ENCODE assay signal across 33 cellular contexts in genomic region chr17:14138649-14139048, GRCh38.
"Had no signal": no experiment of that assay in that cellular context is flagged by ENCODE, and none has a peak within 500 bp of the region (broad histone marks: within the 10 kb centered on the region; RNA-seq: fewer than 3 reads in every experiment).

No MANE protein-coding gene starts in this region.

- FAIRE-seq: astrocyte, bronchial epithelial cell had no signal

- H3K27me3 ChIP-seq: brain microvascular endothelial cell, dorsolateral prefrontal cortex, esophagus muscularis mucosa, foreskin keratinocyte, gastrocnemius medialis, heart left ventricle had no signal

- H3K4me3 Mint-ChIP-seq: activated CD4-positive, alpha-beta memory T cell treated with anti-CD3 and anti-CD28 coated beads, Interleukin-2, amount 10 ng/mL, durations not matched to agents 7 days and 5 days; activated CD4-positive, alpha-beta T cell treated with anti-CD3 and anti-CD28 coated beads, Interleukin-2, amount 10 ng/mL, durations not matched to agents 7 days and 5 days; activated naive CD4-positive, alpha-beta T cell treated with anti-CD3 and anti-CD28 coated beads, Interleukin-2, amount 10 ng/mL, durations not matched to agents 7 days and 5 days; activated naive CD8-positive, alpha-beta T cell; activated T-cell treated with anti-CD3 and anti-CD28 coated beads, Interleukin-2, amount 50 U/mL, for 4 hours; activated T-helper 1 cell treated with anti-CD3 and anti-CD28 coated beads, Interleukin-12 subunit alpha, Interleukin-12 subunit beta, Interleukin-2, Interleukin-4 antibody, amounts not matched to agents 30 ng/mL and 10 ng/mL and 1 ng/mL, durations not matched to agents 14 hours and 24 hours and 36 hours; central memory CD8-positive, alpha-beta T cell; dendritic cell treated with granulocyte-macrophage colony-stimulating factor and Interleukin-4, amounts not matched to agents 40 ng/mL and 50 ng/mL, for 4 days; T-helper 17 cell; T-helper 2 cell treated with Interferon-gamma antibody and Interleukin-4, amounts not matched to agents 5 μg/mL and 100 μg/mL, for 36 hours had no signal

- H3K4me1 ChIP-seq: foreskin keratinocyte had no signal

- H3K36me3 ChIP-seq: brain microvascular endothelial cell, esophagus muscularis mucosa, gastrocnemius medialis, heart left ventricle had no signal

- H3K9me3 ChIP-seq: esophagus muscularis mucosa, gastrocnemius medialis, heart left ventricle had no signal

- H3K4me3 ChIP-seq: coronary artery, dorsolateral prefrontal cortex, esophagus muscularis mucosa, gastrocnemius medialis, heart left ventricle had no signal

- H3K9me3 Mint-ChIP-seq: activated CD4-positive, alpha-beta memory T cell treated with anti-CD3 and anti-CD28 coated beads, Interleukin-2, amount 10 ng/mL, durations not matched to agents 7 days and 5 days; activated CD4-positive, alpha-beta T cell treated with anti-CD3 and anti-CD28 coated beads, Interleukin-2, amount 10 ng/mL, durations not matched to agents 7 days and 5 days; activated naive CD4-positive, alpha-beta T cell treated with anti-CD3 and anti-CD28 coated beads, Interleukin-2, amount 10 ng/mL, durations not matched to agents 7 days and 5 days; activated T-cell treated with anti-CD3 and anti-CD28 coated beads, Interleukin-2, amount 50 U/mL, for 4 hours; activated T-helper 1 cell treated with anti-CD3 and anti-CD28 coated beads, Interleukin-12 subunit alpha, Interleukin-12 subunit beta, Interleukin-2, Interleukin-4 antibody, amounts not matched to agents 30 ng/mL and 10 ng/mL and 1 ng/mL, durations not matched to agents 14 hours and 24 hours and 36 hours; activated T-helper 2 cell treated with anti-CD3 and anti-CD28 coated beads, Interferon-gamma antibody, Interleukin-2, Interleukin-4, amounts not matched to agents 10 μg/mL and 5 μg/mL and 100 μg/mL, durations not matched to agents 14 hours and 24 hours and 36 hours; central memory CD8-positive, alpha-beta T cell; dendritic cell treated with granulocyte-macrophage colony-stimulating factor and Interleukin-4, amounts not matched to agents 40 ng/mL and 50 ng/mL, for 4 days; T-helper 2 cell treated with Interferon-gamma antibody and Interleukin-4, amounts not matched to agents 5 μg/mL and 100 μg/mL, for 36 hours had no signal

- DNase-seq: activated CD4-positive, alpha-beta memory T cell treated with anti-CD3 and anti-CD28 coated beads, Interleukin-2, amount 10 ng/mL, durations not matched to agents 7 days and 5 days; activated CD4-positive, alpha-beta T cell treated with anti-CD3 and anti-CD28 coated beads for 1 hour; activated CD4-positive, alpha-beta T cell treated with anti-CD3 and anti-CD28 coated beads for 4 hours; activated CD4-positive, alpha-beta T cell treated with anti-CD3 and anti-CD28 coated beads, Interleukin-2, amount 10 ng/mL, durations not matched to agents 7 days and 5 days; activated CD4-positive, alpha-beta T cell treated with anti-CD3 and anti-CD28 coated beads, Interleukin-2, amount 50 U/mL, for 4 hours; activated CD8-positive, alpha-beta memory T cell treated with anti-CD3 and anti-CD28 coated beads, Interleukin-2, amount 50 U/mL, for 48 hours; activated effector memory CD4-positive, alpha-beta T cell treated with anti-CD3 and anti-CD28 coated beads, Interleukin-2, amount 50 U/mL, for 16 hours; activated naive CD4-positive, alpha-beta T cell treated with anti-CD3 and anti-CD28 coated beads, Interleukin-2, amount 10 ng/mL, durations not matched to agents 7 days and 5 days; activated T-cell treated with anti-CD3 and anti-CD28 coated beads for 4 hours; activated T-cell treated with anti-CD3 and anti-CD28 coated beads, Interleukin-2, amount 50 U/mL, for 4 hours; amniotic stem cell; anterior cingulate cortex; brain microvascular endothelial cell; dorsolateral prefrontal cortex; effector memory CD4-positive, alpha-beta T cell; erythroblast; foreskin keratinocyte; gastrocnemius medialis; glutamatergic neuron; heart left ventricle; T-helper 1 cell; T-helper 17 cell; T1000 had no signal

- H3K27ac Mint-ChIP-seq: activated CD4-positive, alpha-beta memory T cell treated with anti-CD3 and anti-CD28 coated beads, Interleukin-2, amount 10 ng/mL, durations not matched to agents 7 days and 5 days; activated CD4-positive, alpha-beta T cell treated with anti-CD3 and anti-CD28 coated beads, Interleukin-2, amount 10 ng/mL, durations not matched to agents 7 days and 5 days; activated naive CD4-positive, alpha-beta T cell treated with anti-CD3 and anti-CD28 coated beads, Interleukin-2, amount 10 ng/mL, durations not matched to agents 7 days and 5 days; activated naive CD8-positive, alpha-beta T cell; activated T-helper 1 cell treated with anti-CD3 and anti-CD28 coated beads, Interleukin-12 subunit alpha, Interleukin-12 subunit beta, Interleukin-2, Interleukin-4 antibody, amounts not matched to agents 30 ng/mL and 10 ng/mL and 1 ng/mL, durations not matched to agents 14 hours and 24 hours and 36 hours; activated T-helper 2 cell treated with anti-CD3 and anti-CD28 coated beads, Interferon-gamma antibody, Interleukin-2, Interleukin-4, amounts not matched to agents 10 μg/mL and 5 μg/mL and 100 μg/mL, durations not matched to agents 14 hours and 24 hours and 36 hours; dendritic cell treated with granulocyte-macrophage colony-stimulating factor and Interleukin-4, amounts not matched to agents 40 ng/mL and 50 ng/mL, for 4 days; T-helper 17 cell; T-helper 2 cell treated with Interferon-gamma antibody and Interleukin-4, amounts not matched to agents 5 μg/mL and 100 μg/mL, for 36 hours had no signal

- H3K36me3 Mint-ChIP-seq: activated naive CD8-positive, alpha-beta T cell had no signal

- H3K27ac ChIP-seq: brain microvascular endothelial cell, coronary artery, dorsolateral prefrontal cortex, esophagus muscularis mucosa, foreskin keratinocyte, gastrocnemius medialis, heart left ventricle had no signal

- ATAC-seq: activated T-cell treated with anti-CD3 and anti-CD28 coated beads, Interleukin-2, amount 50 U/mL, for 4 hours; foreskin keratinocyte; gastrocnemius medialis; heart left ventricle; T-helper 17 cell had no signal

- H3K27me3 Mint-ChIP-seq: activated CD4-positive, alpha-beta memory T cell treated with anti-CD3 and anti-CD28 coated beads, Interleukin-2, amount 10 ng/mL, durations not matched to agents 7 days and 5 days; activated CD4-positive, alpha-beta T cell treated with anti-CD3 and anti-CD28 coated beads, Interleukin-2, amount 10 ng/mL, durations not matched to agents 7 days and 5 days; activated naive CD4-positive, alpha-beta T cell treated with anti-CD3 and anti-CD28 coated beads, Interleukin-2, amount 10 ng/mL, durations not matched to agents 7 days and 5 days; activated naive CD8-positive, alpha-beta T cell; central memory CD8-positive, alpha-beta T cell; dendritic cell treated with granulocyte-macrophage colony-stimulating factor and Interleukin-4, amounts not matched to agents 40 ng/mL and 50 ng/mL, for 4 days; T-helper 17 cell had no signal
